36 cellular contexts compared by ENCODE assay signal in genomic region chr13:62125451-62125850, GRCh38.
"Had no signal": no experiment of that assay in that cellular context is flagged by ENCODE, and none has a peak within 500 bp of the region (broad histone marks: within the 10 kb centered on the region; RNA-seq: fewer than 3 reads in every experiment).

No MANE protein-coding gene starts in this region.

- DNase-seq: Karpas-422, Kasumi-1, MG63, MM.1S, MV-4-11, NCI-H1048, NCI-H1092, NCI-H1092 treated with DMSO at 0.1 percent for 48 hours, NCI-H1105, NCI-H1105 treated with DMSO at 0.1 percent for 48 hours, NCI-H1417, NCI-H1417 treated with DMSO at 0.1 percent for 48 hours, NCI-H1436, NCI-H1436 treated with DMSO at 0.1 percent for 48 hours, NCI-H146, NCI-H1694, NCI-H1694 treated with DMSO at 0.1 percent for 48 hours, NCI-H187, NCI-H187 treated with DMSO at 0.1 percent for 48 hours, NCI-H1930, NCI-H2029, NCI-H2029 treated with DMSO at 0.1 percent for 48 hours, NCI-H2081, NCI-H2081 treated with DMSO at 0.1 percent for 48 hours, NCI-H2107, NCI-H2171, NCI-H2171 treated with DMSO at 0.1 percent for 48 hours, NCI-H2227 treated with DMSO at 0.1 percent for 48 hours, NCI-H226, NCI-H345, NCI-H446, NCI-H446 treated with DMSO at 0.1 percent for 48 hours, NCI-H510A, NCI-H510A treated with DMSO at 0.1 percent for 48 hours, NCI-H524, NCI-H524 treated with DMSO at 0.1 percent for 48 hours had no signal
